Comparison of ENCODE assay signal across 8 cellular contexts in genomic region chr10:100370561-100370975, GRCh38. TPM values are rescaled to one million over a fixed set of nuclear protein-coding genes. Genes with fewer than 3 reads are reported as not detected.
A peak's percentile ranks its signal among the peaks of the same experiment; 100 is the strongest.
DNase-seq lines count a peak whose midpoint lies in the region; ATAC-seq lines count a peak whose summit lies in the region.

No MANE protein-coding gene starts in this region.

- peak overlapping the region in 2 of 3 donors; percentile 18 to 89 for H3K27ac Mint-ChIP-seq in IgD-negative memory B cell
- peak overlapping the region; percentile 21 for H3K27ac Mint-ChIP-seq in stimulated activated memory B cell treated with anti-CD40 and anti-IgM and Interleukin-4, amounts not matched to agents 10 μg/mL and 1 μg/mL and 100 μg/mL, for 72 hours

- H3K36me3 Mint-ChIP-seq in IgD-negative memory B cell, result peaks cover 2% of the 10 kb centered on the region
- no peaks in the 10 kb centered on the region for H3K36me3 Mint-ChIP-seq in stimulated activated memory B cell treated with anti-CD40 and anti-IgM and Interleukin-4, amounts not matched to agents 10 μg/mL and 1 μg/mL and 100 μg/mL, for 72 hours

- DNase-seq in AG20443 (ENCODE audit: low spot score) (peak; percentile 61), glomerular visceral epithelial cell (ENCODE audit: extremely low spot score) (peak; percentile 33), NCI-H69 (lab: John Stamatoyannopoulos, UW) (no peak), NCI-H446 (lab: John Stamatoyannopoulos, UW) (no peak)
- DNase-seq in activated CD4-positive, alpha-beta T cell treated with anti-CD3 and anti-CD28 coated beads, Interleukin-2, amount 50 U/mL, for 1 hour, result peak; percentile 23

- peak overlapping the region in 2 of 4 donors; percentile 58 to 82 for H3K4me3 Mint-ChIP-seq in IgD-negative memory B cell
- no peak overlapping the region for H3K4me3 Mint-ChIP-seq in stimulated activated memory B cell treated with anti-CD40 and anti-IgM and Interleukin-4, amounts not matched to agents 10 μg/mL and 1 μg/mL and 100 μg/mL, for 72 hours

- H3K9me3 Mint-ChIP-seq in IgD-negative memory B cell, result no peaks in the 10 kb centered on the region
- no peaks in the 10 kb centered on the region for H3K9me3 Mint-ChIP-seq in stimulated activated memory B cell treated with anti-CD40 and anti-IgM and Interleukin-4, amounts not matched to agents 10 μg/mL and 1 μg/mL and 100 μg/mL, for 72 hours

- peaks cover 16% of the 10 kb centered on the region for H3K27me3 Mint-ChIP-seq in IgD-negative memory B cell
- peaks cover 12% of the 10 kb centered on the region for H3K27me3 Mint-ChIP-seq in stimulated activated memory B cell treated with anti-CD40 and anti-IgM and Interleukin-4, amounts not matched to agents 10 μg/mL and 1 μg/mL and 100 μg/mL, for 72 hours

- no peak for ATAC-seq in stimulated activated memory B cell treated with anti-CD40 and anti-IgM and Interleukin-4, amounts not matched to agents 10 μg/mL and 1 μg/mL and 100 μg/mL, for 72 hours
- no peak for ATAC-seq in HG03196 (IDR thresholded peaks at IDR 0.05; ENCODE audit: unreplicated experiment)

- peaks cover 9 to 14% (median 12%) of the 10 kb centered on the region in 3 donors for H3K4me1 Mint-ChIP-seq in IgD-negative memory B cell
- H3K4me1 Mint-ChIP-seq in stimulated activated memory B cell treated with anti-CD40 and anti-IgM and Interleukin-4, amounts not matched to agents 10 μg/mL and 1 μg/mL and 100 μg/mL, for 72 hours, result peaks cover 19% of the 10 kb centered on the region

RNA-seq across cellular contexts. Expression of gene SCD, which starts 23.5 kb away (rescaled TPM):
- polyA plus RNA-seq in IgD-negative memory B cell, result 2.2 TPM

RNA-seq across cellular contexts. Expression of gene PKD2L1, which starts 40.5 kb away (rescaled TPM):
- not detected for polyA plus RNA-seq in IgD-negative memory B cell

Comparison
In these comparisons a context has a peak if more than half of its experiments do, and no peak if none do; other contexts are left out.
1. DNase-seq: peak in AG20443 (single experiment), activated CD4-positive, alpha-beta T cell treated with anti-CD3 and anti-CD28 coated beads, Interleukin-2, amount 50 U/mL, for 1 hour (single experiment) and glomerular visceral epithelial cell (single experiment); none in NCI-H69 (single experiment) and NCI-H446 (0 of 2).